In genomic region chr19:15008308-15008707, GRCh38 we compare ENCODE assay signal across 9 cellular contexts. TPM values are rescaled to one million over a fixed set of nuclear protein-coding genes. Genes with fewer than 3 reads are reported as not detected.
"Had no signal": no experiment of that assay in that cellular context is flagged by ENCODE, and none has a peak within 500 bp of the region (broad histone marks: within the 10 kb centered on the region; RNA-seq: fewer than 3 reads in every experiment).

No MANE protein-coding gene starts in this region.

- DNase-seq: GDM1, GF-D8 had no signal

- H3K4me3 ChIP-seq: GM12878 had no signal

- FAIRE-seq: G401.6, GM12878, GM12891, GM12892, GM18507, GM19239 had no signal

- ATAC-seq: GM12878 had no signal

RNA-seq across cellular contexts. Expression of gene SLC1A6, which starts 28.6 kb away (rescaled TPM):
- total RNA-seq: GM12878 had no signal

RNA-seq across cellular contexts. Expression of gene CASP14, which starts 41.0 kb away (rescaled TPM):
- total RNA-seq: G401 had no signal
